ENCODE assay signal across 8 cellular contexts in the genomic region with DNA sequence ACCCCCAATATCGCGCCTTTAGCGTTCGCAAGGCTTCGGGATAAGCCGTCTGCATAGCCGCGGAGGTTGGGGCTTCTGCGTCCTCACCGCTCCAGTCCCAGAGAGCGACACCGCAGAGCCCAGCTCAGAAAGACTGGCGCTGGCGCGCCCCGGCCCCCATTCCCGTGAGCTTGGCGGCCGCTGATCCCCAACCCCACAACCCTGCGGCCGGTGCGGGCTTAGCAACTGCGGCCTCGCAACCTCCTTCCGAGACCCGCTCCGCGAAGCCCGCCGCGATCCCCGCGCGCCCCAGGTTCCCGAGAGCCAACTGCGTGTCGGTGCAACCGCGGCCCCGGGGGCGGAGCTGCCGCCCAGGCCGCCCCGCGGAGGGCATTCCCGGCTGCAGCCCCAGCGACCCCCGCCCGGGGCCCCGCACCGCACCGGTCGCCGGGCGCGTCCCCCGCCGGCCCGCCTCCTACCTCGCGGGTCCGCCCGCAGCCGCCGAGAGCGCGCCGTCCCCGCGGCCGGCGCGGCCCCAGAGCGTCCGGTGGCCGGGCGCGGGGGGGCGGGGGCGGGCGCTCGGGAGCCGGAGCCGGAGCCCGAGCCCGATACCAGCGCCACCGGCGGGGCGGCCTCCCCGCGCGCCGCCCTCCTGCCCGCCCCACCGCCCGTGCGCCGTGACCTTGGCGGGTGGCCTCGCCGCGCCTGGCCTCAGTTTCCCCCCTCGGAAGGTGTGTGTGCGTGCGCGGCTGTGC.
DNase-seq lines count a peak whose midpoint lies in the region; ATAC-seq and TF ChIP-seq lines count a peak whose summit lies in the region.

No MANE protein-coding gene starts in this region.

- H3K27ac ChIP-seq in ascending aorta, result peak overlapping the region; percentile 81 to 95

- peak in 1 of 3 experiments; percentile 5 for TF ChIP-seq CTCF in ascending aorta (IDR thresholded peaks at IDR 0.05)

- intact Hi-C loops in ascending aorta (cut with DNase I), result loop anchor here (2.0 kb wide), 5 partner anchors 25 to 125 kb away; a partner anchor contains a TSS

- H3K4me1 ChIP-seq in ascending aorta, result peaks cover 0 to 5% of the 10 kb centered on the region in 2 donors

- H3K4me3 Mint-ChIP-seq in stimulated activated naive B cell treated with anti-CD40 and anti-IgM and Interleukin-4, amounts not matched to agents 10 μg/mL and 1 μg/mL and 100 μg/mL, for 72 hours, result peak overlapping the region; percentile 86 to 87

- no peaks in the 10 kb centered on the region for H3K27me3 Mint-ChIP-seq in stimulated activated naive B cell treated with anti-CD40 and anti-IgM and Interleukin-4, amounts not matched to agents 10 μg/mL and 1 μg/mL and 100 μg/mL, for 72 hours

- H3K27me3 ChIP-seq in ascending aorta, result no peaks in the 10 kb centered on the region

- peak; percentile 9 to 12 for ATAC-seq in stimulated activated naive B cell treated with anti-CD40 and anti-IgM and Interleukin-4, amounts not matched to agents 10 μg/mL and 1 μg/mL and 100 μg/mL, for 72 hours (replicated peaks)

- peaks cover 69 to 85% of the 10 kb centered on the region in 2 donors for H3K4me1 Mint-ChIP-seq in stimulated activated naive B cell treated with anti-CD40 and anti-IgM and Interleukin-4, amounts not matched to agents 10 μg/mL and 1 μg/mL and 100 μg/mL, for 72 hours

- peak overlapping the region; percentile 82 to 91 for H3K4me3 ChIP-seq in ascending aorta

- no peaks in the 10 kb centered on the region for H3K9me3 Mint-ChIP-seq in stimulated activated naive B cell treated with anti-CD40 and anti-IgM and Interleukin-4, amounts not matched to agents 10 μg/mL and 1 μg/mL and 100 μg/mL, for 72 hours

- peak; percentile 0 for DNase-seq in NCI-H1105 treated with DMSO at 0.1 percent for 48 hours (lab: John Stamatoyannopoulos, UW)
- DNase-seq in NCI-H1105 (lab: John Stamatoyannopoulos, UW), result no peak
- DNase-seq in HuH-7.5 (ENCODE audit: low spot score), result peak; percentile 64
- no peak for DNase-seq in ascending aorta (ENCODE audit: low spot score in 2 of 2)
- peak; percentile 71 for DNase-seq in iPS-NIHi11 (ENCODE audit: low spot score)
- no peak for DNase-seq in stimulated activated naive B cell treated with anti-CD40 and anti-IgM and Interleukin-4, amounts not matched to agents 10 μg/mL and 1 μg/mL and 100 μg/mL, for 72 hours
- DNase-seq in GDM1 (lab: John Stamatoyannopoulos, UW), result no peak
- no peak for DNase-seq in H4 (ENCODE audit: low spot score)

- no peaks in the 10 kb centered on the region for H3K9me3 ChIP-seq in ascending aorta

- peaks cover 11 to 24% of the 10 kb centered on the region in 2 donors for H3K36me3 Mint-ChIP-seq in stimulated activated naive B cell treated with anti-CD40 and anti-IgM and Interleukin-4, amounts not matched to agents 10 μg/mL and 1 μg/mL and 100 μg/mL, for 72 hours

- H3K36me3 ChIP-seq in ascending aorta, result no peaks in the 10 kb centered on the region

- no peak overlapping the region for H3K27ac Mint-ChIP-seq in stimulated activated naive B cell treated with anti-CD40 and anti-IgM and Interleukin-4, amounts not matched to agents 10 μg/mL and 1 μg/mL and 100 μg/mL, for 72 hours

Comparison
In these comparisons a context has a peak if more than half of its experiments do, and no peak if none do; other contexts are left out.
1. DNase-seq: peak in NCI-H1105 treated with DMSO at 0.1 percent for 48 hours (single experiment), HuH-7.5 (single experiment) and iPS-NIHi11 (single experiment); none in NCI-H1105 (single experiment), ascending aorta (0 of 2), stimulated activated naive B cell treated with anti-CD40 and anti-IgM and Interleukin-4, amounts not matched to agents 10 μg/mL and 1 μg/mL and 100 μg/mL, for 72 hours (single experiment), GDM1 (single experiment) and H4 (single experiment).